ENCODE assay signal across 8 cellular contexts in genomic region chr16:24539295-24539849, GRCh38. TPM values are rescaled to one million over a fixed set of nuclear protein-coding genes. Genes with fewer than 3 reads are reported as not detected.
DNase-seq lines count a peak whose midpoint lies in the region; TF ChIP-seq lines count a peak whose summit lies in the region.

TSS of gene RBBP6 (plus strand) at chr16:24539566. CDS start at chr16:24540627, 1,061 bp downstream.

- peak within 1 kb of the TSS; percentile 100 for H3K27ac Mint-ChIP-seq in neural progenitor cell

- H3K9me3 Mint-ChIP-seq in neural progenitor cell: no peaks in the 10 kb centered on the region

- peak within 1 kb of the TSS; percentile 96 for H3K4me3 ChIP-seq in HAP-1
- peak within 1 kb of the TSS; percentile 96 for H3K4me3 ChIP-seq in MM.1S (ENCODE audit: low read length)
- peak within 1 kb of the TSS; percentile 59 to 93 for H3K4me3 ChIP-seq in foreskin fibroblast (ENCODE audit: low read depth in 1 of 2, low read length in 2 of 2)
- H3K4me3 ChIP-seq in neural progenitor cell: peak within 1 kb of the TSS; percentile 90

- peaks cover 50% of the 10 kb centered on the region for H3K79me2 ChIP-seq in MM.1S (ENCODE audit: low read length)
- peaks cover 49% of the 10 kb centered on the region for H3K79me2 ChIP-seq in neural progenitor cell (ENCODE audit: low read depth)

- peaks cover 15% of the 10 kb centered on the region for H3F3A ChIP-seq in MM.1S (ENCODE audit: insufficient read depth, low read length)
- peaks cover 7% of the 10 kb centered on the region for H3F3A ChIP-seq in neural progenitor cell (ENCODE audit: low read depth)

- H3K27ac ChIP-seq in MM.1S (ENCODE audit: low read length) (peak within 1 kb of the TSS; percentile 99), neural progenitor cell (peak within 1 kb of the TSS; percentile 99)

- H3K4me1 Mint-ChIP-seq in neural progenitor cell: peaks cover 22% of the 10 kb centered on the region

- peak within 1 kb of the TSS; percentile 100 for H3K9ac ChIP-seq in MM.1S (ENCODE audit: low read length)
- H3K9ac ChIP-seq in neural progenitor cell: peak within 1 kb of the TSS; percentile 97

- H3K27me3 ChIP-seq in HAP-1 (ENCODE audit: low read depth): no peaks in the 10 kb centered on the region
- no peaks in the 10 kb centered on the region for H3K27me3 ChIP-seq in MM.1S (replicated peaks; ENCODE audit: insufficient read depth, low read length)
- H3K27me3 ChIP-seq in neural progenitor cell: no peaks in the 10 kb centered on the region

- H3K4me2 ChIP-seq in MM.1S (ENCODE audit: low read depth, low read length): peak within 1 kb of the TSS; percentile 91
- H3K4me2 ChIP-seq in neural progenitor cell: peak within 1 kb of the TSS; percentile 87

- peak; percentile 97 for DNase-seq in GDM1 (lab: John Stamatoyannopoulos, UW)
- DNase-seq in HAP-1 (ENCODE audit: low spot score in 2 of 2): peak; percentile 91 to 92
- DNase-seq in MM.1S: peak; percentile 95
- DNase-seq in SIG-M5 (lab: John Stamatoyannopoulos, UW): peak; percentile 56
- peak; percentile 90 for DNase-seq in activated gamma-delta T cell treated with Interleukin-2 at 50 U/mL for 16 hours
- DNase-seq in foreskin fibroblast: peak; percentile 97 to 99
- DNase-seq in neural progenitor cell (ENCODE audit: low spot score): peak; percentile 99
- peak; percentile 93 for DNase-seq in stromal cell of bone marrow (ENCODE audit: low read depth)

- in situ Hi-C loops in HAP-1 (cut with MboI; ENCODE audit: low sequenced_read_pairs): no loop called here

- TF ChIP-seq CTCF in MM.1S (IDR thresholded peaks at IDR 0.05; ENCODE audit: low read length) (peak; percentile 32; the same call in 1 of the 2 replicates), foreskin fibroblast (IDR thresholded peaks at IDR 0.05; ENCODE audit: low read depth, low read length) (peak; percentile 13), neural progenitor cell (IDR thresholded peaks at IDR 0.05) (peak; percentile 48)

- H3K4me1 ChIP-seq in HAP-1 (peaks cover 9% of the 10 kb centered on the region), MM.1S (ENCODE audit: low read length) (peaks cover 13% of the 10 kb centered on the region), neural progenitor cell (peaks cover 20% of the 10 kb centered on the region)

- H3K36me3 ChIP-seq in HAP-1 (replicated peaks): peaks cover 17% of the 10 kb centered on the region
- 0 out of 2 replicates have a peak, but pooled peaks cover 3% of the 10 kb centered on the region for H3K36me3 ChIP-seq in MM.1S (replicated peaks; ENCODE audit: insufficient read depth, low read length)
- H3K36me3 ChIP-seq in neural progenitor cell: no peaks in the 10 kb centered on the region

- peak within 1 kb of the TSS; percentile 100 for H3K4me3 Mint-ChIP-seq in neural progenitor cell

- no peaks in the 10 kb centered on the region for H3K9me2 ChIP-seq in MM.1S (replicated peaks; ENCODE audit: insufficient read depth, low read length)

- H2AFZ ChIP-seq in MM.1S (ENCODE audit: low read length) (peak within 1 kb of the TSS; percentile 95), neural progenitor cell (replicated peaks) (peak within 1 kb of the TSS; percentile 93)

- H4K20me1 ChIP-seq in MM.1S (ENCODE audit: insufficient read depth, low read length) (peaks cover 21% of the 10 kb centered on the region), neural progenitor cell (ENCODE audit: low read depth) (peaks cover 43% of the 10 kb centered on the region)

- H3K9me3 ChIP-seq in HAP-1 (no peaks in the 10 kb centered on the region), MM.1S (replicated peaks; ENCODE audit: insufficient read depth, low read length) (no peaks in the 10 kb centered on the region), neural progenitor cell (ENCODE audit: low read depth) (no peaks in the 10 kb centered on the region)

- peaks cover 6% of the 10 kb centered on the region for H3K27me3 Mint-ChIP-seq in neural progenitor cell (ENCODE audit: insufficient read depth, low read depth)

- H3K36me3 Mint-ChIP-seq in neural progenitor cell: peaks cover 8% of the 10 kb centered on the region

RNA-seq across cellular contexts. Expression of gene RBBP6, which starts in this region (rescaled TPM):
- 73.3 and 81.0 TPM in 2 replicates for total RNA-seq in neural progenitor cell (ENCODE audit: low replicate concordance)

Comparison
In these comparisons a context has a peak if more than half of its experiments do, and no peak if none do; other contexts are left out.
1. Peak in every context shown above with its lines: DNase-seq, H3K4me3 ChIP-seq and H3K27ac ChIP-seq.